ENCODE assay signal across 1 cellular context in genomic region chr9:36211510-36211909, GRCh38.
TF ChIP-seq lines count a peak whose summit lies in the region.

No MANE protein-coding gene starts in this region.

TF ChIP-seq in GM23338, 12 proteins besides CTCF, POLR2A, EP300 and RAD21 (continued from another document):
- no peak for TF ChIP-seq ZNF462 (CRISPR knock-in tag; IDR thresholded peaks at IDR 0.05)
- no peak for TF ChIP-seq CREB1 (CRISPR knock-in tag; IDR thresholded peaks at IDR 0.05; ENCODE audit: low read depth)
- no peak for TF ChIP-seq ZNF331 (CRISPR knock-in tag; IDR thresholded peaks at IDR 0.05; ENCODE audit: low read depth)
- no peak for TF ChIP-seq JUNB (IDR thresholded peaks at IDR 0.05; ENCODE audit: unreplicated experiment)
- no peak for TF ChIP-seq REST (IDR thresholded peaks at IDR 0.05; ENCODE audit: unreplicated experiment)
- TF ChIP-seq POLR2AphosphoS5 (IDR thresholded peaks at IDR 0.05; ENCODE audit: low read depth): no peak
- no peak for TF ChIP-seq ZNF114 (CRISPR knock-in tag; IDR thresholded peaks at IDR 0.05)
- no peak for TF ChIP-seq EZH2phosphoT487 (IDR thresholded peaks at IDR 0.05; ENCODE audit: unreplicated experiment)
- no peak for TF ChIP-seq EZH2 (IDR thresholded peaks at IDR 0.05; ENCODE audit: low read depth, unreplicated experiment)
- TF ChIP-seq ETS1 (IDR thresholded peaks at IDR 0.05): no peak
- no peak for TF ChIP-seq STAT1 (IDR thresholded peaks at IDR 0.05; ENCODE audit: unreplicated experiment)
